ENCODE assay signal across 10 cellular contexts in the genomic region with DNA sequence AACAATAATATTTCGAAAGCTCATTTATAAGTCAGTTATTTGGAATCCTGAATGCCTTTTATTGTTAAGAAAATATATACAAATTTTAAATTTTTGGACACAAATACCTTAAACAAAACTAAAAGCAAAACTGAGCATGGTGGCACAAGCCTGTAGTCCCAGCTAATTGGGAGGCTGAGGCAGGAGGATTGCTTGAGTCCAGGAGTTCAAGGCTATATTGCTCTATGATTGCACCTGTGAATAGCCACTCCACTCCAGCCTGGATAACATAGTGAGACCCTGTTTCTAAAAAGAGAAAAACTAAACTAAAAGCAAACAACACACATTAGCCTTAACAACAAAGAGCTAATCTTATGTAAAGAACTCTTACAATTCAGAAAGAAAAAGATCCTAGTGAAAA.
"Had no signal": no experiment of that assay in that cellular context is flagged by ENCODE, and none has a peak within 500 bp of the region (broad histone marks: within the 10 kb centered on the region; RNA-seq: fewer than 3 reads in every experiment).

No MANE protein-coding gene starts in this region.

- H3K4me3 Mint-ChIP-seq: GM23338, H9, HFFc6 had no signal

- H3K4me3 ChIP-seq: GM23248, GM23338, HAP-1 had no signal

- ATAC-seq: GM23338, HCT116 had no signal

- H3K36me3 ChIP-seq: HAP-1 had no signal

- H2AFZ ChIP-seq: GM23248, GM23338 had no signal

- H3K4me1 ChIP-seq: HAP-1 had no signal

- FAIRE-seq: H1, H54 had no signal

- DNase-seq: GM23248, GOT3, H7, H9, HFFc6 had no signal

- H3K27ac Mint-ChIP-seq: GM23338, H9, HFFc6 had no signal

- H3K9ac ChIP-seq: GM23248 had no signal

- H3K9me3 Mint-ChIP-seq: GM23338, H9 had no signal

- H3K9me3 ChIP-seq: HAP-1 had no signal

- H3K27ac ChIP-seq: GM23248 had no signal

- H3K4me2 ChIP-seq: GM23338 had no signal

- H3K4me1 Mint-ChIP-seq: GM23338 had no signal
